Comparison of ENCODE assay signal across 9 cellular contexts in genomic region chr3:140941434-140942220, GRCh38.
DNase-seq lines count a peak whose midpoint lies in the region; ATAC-seq, FAIRE-seq and TF ChIP-seq lines count a peak whose summit lies in the region.
"Had no signal": no experiment of that assay in that cellular context is flagged by ENCODE, and none has a peak within 500 bp of the region (broad histone marks: within the 10 kb centered on the region; RNA-seq: fewer than 3 reads in every experiment).

SLC25A36 (plus strand) TSS chr3:140941836; CDS start chr3:140942055, 219 bp downstream.

- H3K27me3 Mint-ChIP-seq in central memory CD8-positive, alpha-beta T cell, result no peaks in the 10 kb centered on the region

- peaks cover 11% of the 10 kb centered on the region for H3K36me3 Mint-ChIP-seq in central memory CD8-positive, alpha-beta T cell (ENCODE audit: insufficient read depth)

- H3K9me3 Mint-ChIP-seq in central memory CD8-positive, alpha-beta T cell, result no peaks in the 10 kb centered on the region

- H3K4me3 Mint-ChIP-seq in central memory CD8-positive, alpha-beta T cell, result peak within 1 kb of the TSS; percentile 94

- H3K4me1 Mint-ChIP-seq in central memory CD8-positive, alpha-beta T cell, result peaks cover 49% of the 10 kb centered on the region

- no peak for TF ChIP-seq CTCF in AG09309 (IDR thresholded peaks at IDR 0.05; ENCODE audit: control insufficient read depth, insufficient read depth, low read depth, low read length, missing control alignments)

- H3K4me3 ChIP-seq in AG09309 (ENCODE audit: control insufficient read depth, low read depth, low read length), result peak within 1 kb of the TSS; percentile 96

- DNase-seq in AG09309 (ENCODE audit: low read depth), result peak; percentile 82
- peak; percentile 98 to 99 for DNase-seq in NCI-H446 (lab: John Stamatoyannopoulos, UW)
- DNase-seq in activated CD4-positive, CD25-positive, alpha-beta regulatory T cell treated with anti-CD3 and anti-CD28 coated beads, Interleukin-2, amount 50 U/mL, for 16 hours (ENCODE audit: low read depth, low spot score), result peak; percentile 91
- DNase-seq in central memory CD8-positive, alpha-beta T cell (ENCODE audit: low spot score in 2 of 2), result peak; percentile 90 to 93
- peak; percentile 95 for DNase-seq in stimulated activated CD4-positive, alpha-beta T cell treated with anti-CD3 and anti-CD28 coated beads, Interleukin-12 subunit alpha, Interleukin-12 subunit beta, amount 100 ng/mL, for 4 hours

- ATAC-seq in GM19025 (IDR thresholded peaks at IDR 0.05; ENCODE audit: low read depth, unreplicated experiment) (peak; percentile 96), HG03342 (IDR thresholded peaks at IDR 0.05; ENCODE audit: unreplicated experiment) (peak; percentile 97)
- peak; percentile 98 for ATAC-seq in central memory CD8-positive, alpha-beta T cell (replicated peaks; ENCODE audit: extremely low read depth, poor library complexity, severe bottlenecking)

- peak within 1 kb of the TSS; percentile 94 for H3K27ac Mint-ChIP-seq in central memory CD8-positive, alpha-beta T cell (ENCODE audit: low read depth)

- FAIRE-seq in islet of Langerhans (lab: Jason Lieb, UNC), result peak; percentile 66
- FAIRE-seq: colon had no signal

Comparison
In these comparisons a context has a peak if more than half of its experiments do, and no peak if none do; other contexts are left out.
1. Peak in every context shown above with its lines: DNase-seq, ATAC-seq and H3K4me3 ChIP-seq.